In the genomic region with DNA sequence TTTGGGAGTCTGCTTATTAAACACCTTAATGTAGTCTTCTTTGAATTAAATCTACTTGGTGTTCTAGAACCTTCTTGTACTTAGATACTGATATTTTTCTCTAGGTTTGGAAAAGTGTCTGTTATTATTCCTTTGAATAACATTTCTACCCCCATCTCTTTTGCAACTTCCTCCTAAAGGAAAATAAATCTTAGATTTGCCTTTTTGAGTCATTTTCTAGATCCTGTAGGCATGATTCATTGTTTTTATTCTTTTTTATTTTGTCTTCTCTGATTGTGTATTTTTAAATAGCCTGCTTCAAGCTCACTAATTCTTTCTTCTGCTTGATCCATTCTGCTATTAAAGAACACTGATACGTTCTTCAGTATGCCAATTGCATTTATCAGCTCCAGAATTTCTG, we compare ENCODE assay signal across 22 cellular contexts.
DNase-seq lines count a peak whose midpoint lies in the region; ATAC-seq and TF ChIP-seq lines count a peak whose summit lies in the region.
"Had no signal": no experiment of that assay in that cellular context is flagged by ENCODE, and none has a peak within 500 bp of the region (broad histone marks: within the 10 kb centered on the region; RNA-seq: fewer than 3 reads in every experiment).

No MANE protein-coding gene starts in this region.

- no peaks in the 10 kb centered on the region for H3K79me2 ChIP-seq in ACC112 (ENCODE audit: control insufficient read depth, insufficient read depth, low read length, unreplicated experiment)

- TF ChIP-seq CTCF in choroid plexus epithelial cell (conservative IDR thresholded peaks at IDR 0.05; ENCODE audit: low read depth, low read length): no peak

- ATAC-seq in HG02973 (IDR thresholded peaks at IDR 0.05; ENCODE audit: unreplicated experiment): no peak
- no peak for ATAC-seq in HG02763 (IDR thresholded peaks at IDR 0.05; ENCODE audit: unreplicated experiment)
- ATAC-seq: CD8-positive, alpha-beta T cell; K562 had no signal

- H3K4me3 ChIP-seq in ACC112 (ENCODE audit: low read depth, low read length) (peak overlapping the region; percentile 39; the same call in 1 of the 2 replicates), choroid plexus epithelial cell (ENCODE audit: low read depth, low read length) (no peak overlapping the region), H7 (ENCODE audit: insufficient read depth, low read depth, low read length) (no peak overlapping the region)
- H3K4me3 ChIP-seq: BLaER1, K562 had no signal

- peaks cover 33% of the 10 kb centered on the region for H3K4me1 ChIP-seq in ACC112 (ENCODE audit: control insufficient read depth, insufficient read depth, low read length, unreplicated experiment)
- H3K4me1 ChIP-seq: BLaER1 had no signal

- H3K27ac ChIP-seq in ACC112 (ENCODE audit: low read depth, low read length): peak overlapping the region; percentile 77
- H3K27ac ChIP-seq: BLaER1, HL-60 had no signal

- H3K36me3 ChIP-seq in ACC112 (ENCODE audit: insufficient read depth, low read length) (no peaks in the 10 kb centered on the region), H7 (replicated peaks; ENCODE audit: control insufficient read depth, insufficient read depth, low read length) (no peaks in the 10 kb centered on the region)
- H3K36me3 ChIP-seq: BLaER1 had no signal

- DNase-seq in LHCN-M2 (ENCODE audit: low read depth): peak; percentile 32
- DNase-seq in choroid plexus epithelial cell (ENCODE audit: low read depth): peak; percentile 7
- peak; percentile 34 for DNase-seq in iris pigment epithelial cell (ENCODE audit: low read depth)
- no peak for DNase-seq in activated naive CD4-positive, alpha-beta T cell treated with Interleukin-2 at 50 U/mL for 16 hours
- DNase-seq in H7: no peak
- DNase-seq: 8988T; CD8-positive, alpha-beta T cell; DMS79; GOT3; NCI-H1436; NCI-H2029; NCI-H2171 treated with DMSO at 0.1 percent for 48 hours; NCI-H446 treated with DMSO at 0.1 percent for 48 hours; OCI-M1; RPMI8226; SIG-M5 had no signal

- H2AFZ ChIP-seq in ACC112 (ENCODE audit: low read length, unreplicated experiment): peak overlapping the region; percentile 70

- H3K27me3 ChIP-seq in ACC112 (ENCODE audit: insufficient read depth, low read length): no peaks in the 10 kb centered on the region
- H3K27me3 ChIP-seq in H7 (ENCODE audit: control insufficient read depth, insufficient read depth, low read length): no peaks in the 10 kb centered on the region
- H3K27me3 ChIP-seq: BLaER1 had no signal

Comparison
In these comparisons a context has a peak if more than half of its experiments do, and no peak if none do; other contexts are left out.
1. DNase-seq: peak in LHCN-M2 (single experiment), choroid plexus epithelial cell (single experiment) and iris pigment epithelial cell (single experiment); none in activated naive CD4-positive, alpha-beta T cell treated with Interleukin-2 at 50 U/mL for 16 hours (single experiment) and H7 (single experiment).